Comparison of ENCODE assay signal across 19 cellular contexts in genomic region chr10:132646443-132647097, GRCh38.
DNase-seq lines count a peak whose midpoint lies in the region; ATAC-seq and TF ChIP-seq lines count a peak whose summit lies in the region.
"Had no signal": no experiment of that assay in that cellular context is flagged by ENCODE, and none has a peak within 500 bp of the region (broad histone marks: within the 10 kb centered on the region; RNA-seq: fewer than 3 reads in every experiment).

No MANE protein-coding gene starts in this region.

- TF ChIP-seq POLR2A in spleen (IDR thresholded peaks at IDR 0.05) = no peak

- WGBS in spleen, 5 donors = 89 to 96% (median 95%) methylated on average over 28 to 31 of the region's 31 CpGs

- intact Hi-C loops in activated CD4-positive, alpha-beta T cell treated with anti-CD3 and anti-CD28 coated beads for 36 hours (cut with DNase I, micrococcal nuclease) = no loop called here
- intact Hi-C loops in activated B cell treated with CpG ODN at 0.5 μM for 24 hours (cut with micrococcal nuclease) = no loop called here
- intact Hi-C loops in left lung (cut with DNase I) = no loop called here
- intact Hi-C loops in spleen (cut with DNase I; ENCODE audit: low total_unique reads) = no loop called here

- H3K36me3 Mint-ChIP-seq in activated CD4-positive, alpha-beta T cell treated with anti-CD3 and anti-CD28 coated beads for 36 hours (ENCODE audit: low read depth) = no peaks in the 10 kb centered on the region
- H3K36me3 Mint-ChIP-seq in activated CD4-positive, alpha-beta T cell treated with anti-CD3 and anti-CD28 coated beads, Interleukin-2, amount 10 ng/mL, durations not matched to agents 7 days and 5 days (ENCODE audit: low read depth) = no peaks in the 10 kb centered on the region
- H3K36me3 Mint-ChIP-seq in activated B cell treated with CpG ODN at 0.5 μM for 24 hours (ENCODE audit: low read depth) = peaks cover 37% of the 10 kb centered on the region

- H3K4me1 Mint-ChIP-seq in activated CD4-positive, alpha-beta T cell treated with anti-CD3 and anti-CD28 coated beads for 36 hours = no peaks in the 10 kb centered on the region
- no peaks in the 10 kb centered on the region for H3K4me1 Mint-ChIP-seq in activated CD4-positive, alpha-beta T cell treated with anti-CD3 and anti-CD28 coated beads, Interleukin-2, amount 10 ng/mL, durations not matched to agents 7 days and 5 days
- peaks cover 8% of the 10 kb centered on the region for H3K4me1 Mint-ChIP-seq in activated B cell treated with CpG ODN at 0.5 μM for 24 hours

- H3K27ac ChIP-seq in left lung (no peak overlapping the region), spleen (no peak overlapping the region)
- H3K27ac ChIP-seq: 22Rv1, C4-2B had no signal

- H3K9me3 ChIP-seq in left lung = no peaks in the 10 kb centered on the region
- no peaks in the 10 kb centered on the region for H3K9me3 ChIP-seq in spleen

- H3K4me1 ChIP-seq in left lung = no peaks in the 10 kb centered on the region
- H3K4me1 ChIP-seq in spleen = peaks cover 0 to 28% (median 15%) of the 10 kb centered on the region in 6 donors

- H3K27me3 Mint-ChIP-seq in activated CD4-positive, alpha-beta T cell treated with anti-CD3 and anti-CD28 coated beads for 36 hours = no peaks in the 10 kb centered on the region
- no peaks in the 10 kb centered on the region for H3K27me3 Mint-ChIP-seq in activated CD4-positive, alpha-beta T cell treated with anti-CD3 and anti-CD28 coated beads, Interleukin-2, amount 10 ng/mL, durations not matched to agents 7 days and 5 days
- H3K27me3 Mint-ChIP-seq in activated B cell treated with CpG ODN at 0.5 μM for 24 hours = no peaks in the 10 kb centered on the region
- H3K27me3 Mint-ChIP-seq: activated T-cell treated with anti-CD3 and anti-CD28 coated beads, Interleukin-2, amount 50 U/mL, for 24 hours; progenitor cell of endocrine pancreas; T-cell had no signal

- CTCF ChIA-PET in activated CD4-positive, alpha-beta T cell treated with anti-CD3 and anti-CD28 coated beads for 36 hours (lab: Charles Lee) = no interaction called here
- CTCF ChIA-PET in activated CD4-positive, alpha-beta T cell treated with anti-CD3 and anti-CD28 coated beads, Interleukin-2, amount 10 ng/mL, durations not matched to agents 7 days and 5 days (lab: Charles Lee) = no interaction called here
- CTCF ChIA-PET in activated B cell treated with CpG ODN at 0.5 μM for 24 hours (lab: Charles Lee) = no interaction called here

- DNase-seq in activated CD4-positive, alpha-beta T cell treated with anti-CD3 and anti-CD28 coated beads for 36 hours = peak; percentile 2
- DNase-seq in activated CD4-positive, alpha-beta T cell treated with anti-CD3 and anti-CD28 coated beads, Interleukin-2, amount 10 ng/mL, durations not matched to agents 7 days and 5 days = no peak
- DNase-seq in activated B cell treated with CpG ODN at 0.5 μM for 24 hours (peak; percentile 6), left lung (peak; percentile 22 to 69), spleen (peak; percentile 74), HuH-7.5 (ENCODE audit: low spot score) (no peak), GM13977 (ENCODE audit: low spot score) (no peak)
- DNase-seq: activated gamma-delta T cell treated with Interleukin-2 at 50 U/mL for 16 hours; activated T-cell treated with anti-CD3 and anti-CD28 coated beads, Interleukin-2, amount 50 U/mL, for 24 hours; COR-L47; hippocampal formation; NCI-H1048; NCI-H1694; T-cell had no signal

- no peak overlapping the region for H3K27ac Mint-ChIP-seq in activated CD4-positive, alpha-beta T cell treated with anti-CD3 and anti-CD28 coated beads for 36 hours
- H3K27ac Mint-ChIP-seq in activated CD4-positive, alpha-beta T cell treated with anti-CD3 and anti-CD28 coated beads, Interleukin-2, amount 10 ng/mL, durations not matched to agents 7 days and 5 days = no peak overlapping the region
- H3K27ac Mint-ChIP-seq in activated B cell treated with CpG ODN at 0.5 μM for 24 hours = no peak overlapping the region
- H3K27ac Mint-ChIP-seq: activated T-cell treated with anti-CD3 and anti-CD28 coated beads, Interleukin-2, amount 50 U/mL, for 24 hours; progenitor cell of endocrine pancreas; stimulated activated effector memory CD8-positive, alpha-beta T cell treated with anti-CD3 and anti-CD28 coated beads, Interleukin-12 subunit alpha, Interleukin-12 subunit beta, amount 100 ng/mL, for 72 hours; T-cell had no signal

- no peak for ATAC-seq in activated CD4-positive, alpha-beta T cell treated with anti-CD3 and anti-CD28 coated beads for 36 hours
- ATAC-seq in activated B cell treated with CpG ODN at 0.5 μM for 24 hours (ENCODE audit: low read depth) (no peak), left lung (no peak), HG03280 (IDR thresholded peaks at IDR 0.05; ENCODE audit: unreplicated experiment) (no peak)
- ATAC-seq: stimulated activated effector memory CD8-positive, alpha-beta T cell treated with anti-CD3 and anti-CD28 coated beads, Interleukin-12 subunit alpha, Interleukin-12 subunit beta, amount 100 ng/mL, for 72 hours; T-cell had no signal

- in situ Hi-C loops in GM13977 (cut with MboI; ENCODE audit: low pct_unique_long_range_greater_than_20kb, low sequenced_read_pairs, unreplicated experiment) = loop anchor here (10.0 to 25.0 kb wide), 2 partner anchors 192 to 434 kb away; no protein-coding TSS in a partner anchor

- H3K9me3 Mint-ChIP-seq in activated CD4-positive, alpha-beta T cell treated with anti-CD3 and anti-CD28 coated beads for 36 hours (ENCODE audit: low read depth) = no peaks in the 10 kb centered on the region
- H3K9me3 Mint-ChIP-seq in activated CD4-positive, alpha-beta T cell treated with anti-CD3 and anti-CD28 coated beads, Interleukin-2, amount 10 ng/mL, durations not matched to agents 7 days and 5 days = no peaks in the 10 kb centered on the region
- H3K9me3 Mint-ChIP-seq in activated B cell treated with CpG ODN at 0.5 μM for 24 hours = no peaks in the 10 kb centered on the region
- H3K9me3 Mint-ChIP-seq: activated T-cell treated with anti-CD3 and anti-CD28 coated beads, Interleukin-2, amount 50 U/mL, for 24 hours; stimulated activated effector memory CD8-positive, alpha-beta T cell treated with anti-CD3 and anti-CD28 coated beads, Interleukin-12 subunit alpha, Interleukin-12 subunit beta, amount 100 ng/mL, for 72 hours; T-cell had no signal

- H3K27me3 ChIP-seq in left lung (no peaks in the 10 kb centered on the region), spleen (replicated peaks in 1 of 7) (no peaks in the 10 kb centered on the region)

- no peak overlapping the region for H3K4me3 Mint-ChIP-seq in activated CD4-positive, alpha-beta T cell treated with anti-CD3 and anti-CD28 coated beads for 36 hours
- no peak overlapping the region for H3K4me3 Mint-ChIP-seq in activated CD4-positive, alpha-beta T cell treated with anti-CD3 and anti-CD28 coated beads, Interleukin-2, amount 10 ng/mL, durations not matched to agents 7 days and 5 days
- no peak overlapping the region for H3K4me3 Mint-ChIP-seq in activated B cell treated with CpG ODN at 0.5 μM for 24 hours
- H3K4me3 Mint-ChIP-seq: activated T-cell treated with anti-CD3 and anti-CD28 coated beads, Interleukin-2, amount 50 U/mL, for 24 hours; stimulated activated effector memory CD8-positive, alpha-beta T cell treated with anti-CD3 and anti-CD28 coated beads, Interleukin-12 subunit alpha, Interleukin-12 subunit beta, amount 100 ng/mL, for 72 hours; T-cell had no signal

- POLR2A ChIA-PET in activated CD4-positive, alpha-beta T cell treated with anti-CD3 and anti-CD28 coated beads for 36 hours (lab: Charles Lee) = no interaction called here
- POLR2A ChIA-PET in activated CD4-positive, alpha-beta T cell treated with anti-CD3 and anti-CD28 coated beads, Interleukin-2, amount 10 ng/mL, durations not matched to agents 7 days and 5 days (lab: Charles Lee) = interaction anchor here (0.6 kb wide), 1 partner anchor 194 kb away, joined by 4 read pairs; no protein-coding TSS in a partner anchor
- POLR2A ChIA-PET in activated B cell treated with CpG ODN at 0.5 μM for 24 hours (lab: Charles Lee) = interaction anchor here (0.7 kb wide), 1 partner anchor 236 kb away, joined by 8 read pairs; no protein-coding TSS in a partner anchor

- TF ChIP-seq CTCF in activated B cell treated with CpG ODN at 0.5 μM for 24 hours (IDR thresholded peaks at IDR 0.05) (no peak), left lung (IDR thresholded peaks at IDR 0.05) (no peak), spleen (IDR thresholded peaks at IDR 0.05 in 8 of 11, conservative IDR thresholded peaks at IDR 0.05 in 3 of 11) (no peak), GM13977 (IDR thresholded peaks at IDR 0.05; ENCODE audit: extremely low read depth, insufficient read depth, missing control alignments) (no peak)

- peaks cover 0 to 33% of the 10 kb centered on the region in 2 donors for H3K36me3 ChIP-seq in left lung
- H3K36me3 ChIP-seq in spleen = peaks cover 0 to 72% (median 21%) of the 10 kb centered on the region in 6 donors

- H3K4me3 ChIP-seq in left lung (no peak overlapping the region), spleen (no peak overlapping the region)

Comparison
In these comparisons a context has a peak if more than half of its experiments do, and no peak if none do; other contexts are left out.
1. DNase-seq: peak in activated CD4-positive, alpha-beta T cell treated with anti-CD3 and anti-CD28 coated beads for 36 hours (single experiment), activated B cell treated with CpG ODN at 0.5 μM for 24 hours (single experiment), left lung (2 of 2) and spleen (single experiment); none in activated CD4-positive, alpha-beta T cell treated with anti-CD3 and anti-CD28 coated beads, Interleukin-2, amount 10 ng/mL, durations not matched to agents 7 days and 5 days (single experiment), HuH-7.5 (single experiment) and GM13977 (single experiment).